In genomic region chr2:240560084-240560479, GRCh38 we compare ENCODE assay signal across 1 cellular context.
TF ChIP-seq lines count a peak whose summit lies in the region.

TSS of gene DUSP28 (plus strand) at chr2:240560357. CDS start at chr2:240560685, 328 bp downstream.

TF ChIP-seq in HepG2, 621 proteins besides CTCF, POLR2A, EP300 and RAD21 (continued from another document and continues in another):
- TF ChIP-seq TERF1 (CRISPR knock-in tag; IDR thresholded peaks at IDR 0.05): no peak
- 0 out of 2 replicates have a peak, but pooled peaks have one; percentile 66 for TF ChIP-seq ZNF841 (CRISPR knock-in tag; IDR thresholded peaks at IDR 0.05; ENCODE audit: borderline replicate concordance)
- TF ChIP-seq KDM4B (CRISPR knock-in tag; IDR thresholded peaks at IDR 0.05): 0 out of 2 replicates have a peak, but pooled peaks have one; percentile 30
- peak; percentile 30; the same call in 1 of the 2 replicates for TF ChIP-seq HMGXB3 (CRISPR knock-in tag; IDR thresholded peaks at IDR 0.05; ENCODE audit: borderline replicate concordance)
- peak; percentile 66 for TF ChIP-seq ISX (CRISPR knock-in tag; conservative IDR thresholded peaks at IDR 0.05)
- peak; percentile 71; the same call in 1 of the 2 replicates for TF ChIP-seq TP53 (CRISPR knock-in tag; conservative IDR thresholded peaks at IDR 0.05)
- 0 out of 2 replicates have a peak, but pooled peaks have one; percentile 84 for TF ChIP-seq ZFYVE20 (CRISPR knock-in tag; IDR thresholded peaks at IDR 0.05; ENCODE audit: borderline replicate concordance, low read depth)
- TF ChIP-seq ZNF790 (CRISPR knock-in tag; IDR thresholded peaks at IDR 0.05; ENCODE audit: borderline replicate concordance): no peak
- TF ChIP-seq HOXA7 (CRISPR knock-in tag; IDR thresholded peaks at IDR 0.05): no peak
- TF ChIP-seq NR3C1 (CRISPR knock-in tag; IDR thresholded peaks at IDR 0.05): no peak
- TF ChIP-seq CSRNP2 (CRISPR knock-in tag; conservative IDR thresholded peaks at IDR 0.05; ENCODE audit: low read depth): no peak
- no peak for TF ChIP-seq KDM1A (CRISPR knock-in tag; IDR thresholded peaks at IDR 0.05)
- 0 out of 2 replicates have a peak, but pooled peaks have one; percentile 31 for TF ChIP-seq ZNF619 (CRISPR knock-in tag; IDR thresholded peaks at IDR 0.05)
- peak; percentile 80 for TF ChIP-seq HNF1B (CRISPR knock-in tag; IDR thresholded peaks at IDR 0.05)
- TF ChIP-seq RFX3 (CRISPR knock-in tag; IDR thresholded peaks at IDR 0.05): no peak
- TF ChIP-seq ZNF12 (CRISPR knock-in tag; IDR thresholded peaks at IDR 0.05): peak; percentile 52; the same call in 1 of the 2 replicates
- peak; percentile 74; the same call in 1 of the 2 replicates for TF ChIP-seq ZNF335 (CRISPR knock-in tag; IDR thresholded peaks at IDR 0.05)
- no peak for TF ChIP-seq ZIK1 (CRISPR knock-in tag; IDR thresholded peaks at IDR 0.05; ENCODE audit: borderline replicate concordance, low read depth)
- no peak for TF ChIP-seq HNF4G (IDR thresholded peaks at IDR 0.05; ENCODE audit: borderline replicate concordance, low read depth, low read length)
- TF ChIP-seq HNF4G (CRISPR knock-in tag; IDR thresholded peaks at IDR 0.05; ENCODE audit: borderline replicate concordance, low read depth): no peak
- no peak for TF ChIP-seq RORA (CRISPR knock-in tag; IDR thresholded peaks at IDR 0.05)
- TF ChIP-seq CBX1 (IDR thresholded peaks at IDR 0.05; ENCODE audit: low read depth): peak; percentile 67
- TF ChIP-seq NFIB (CRISPR knock-in tag; IDR thresholded peaks at IDR 0.05; ENCODE audit: borderline replicate concordance): no peak
- no peak for TF ChIP-seq RBFOX2 (IDR thresholded peaks at IDR 0.05; ENCODE audit: low read depth, low read length)
- TF ChIP-seq ELF3 (CRISPR knock-in tag; IDR thresholded peaks at IDR 0.05): peak; percentile 76
- TF ChIP-seq MYNN (CRISPR knock-in tag; IDR thresholded peaks at IDR 0.05; ENCODE audit: low read depth): peak; percentile 69; the same call in 1 of the 2 replicates
- peak; percentile 89; the same call in 1 of the 2 replicates for TF ChIP-seq ZNF253 (CRISPR knock-in tag; IDR thresholded peaks at IDR 0.05; ENCODE audit: borderline replicate concordance)
- peak; percentile 40; the same call in 1 of the 2 replicates for TF ChIP-seq KLF11 (CRISPR knock-in tag; IDR thresholded peaks at IDR 0.05)
- no peak for TF ChIP-seq DPF2 (CRISPR knock-in tag; IDR thresholded peaks at IDR 0.05; ENCODE audit: borderline replicate concordance, low read depth)
- no peak for TF ChIP-seq CENPBD1 (CRISPR knock-in tag; IDR thresholded peaks at IDR 0.05; ENCODE audit: borderline replicate concordance, low read depth)
- no peak; the same call in 1 of the 2 replicates for TF ChIP-seq FOSL1 (CRISPR knock-in tag; IDR thresholded peaks at IDR 0.05; ENCODE audit: borderline replicate concordance)
- TF ChIP-seq MXD1 (CRISPR knock-in tag; IDR thresholded peaks at IDR 0.05): peak; percentile 96
- TF ChIP-seq CENPT (CRISPR knock-in tag; IDR thresholded peaks at IDR 0.05; ENCODE audit: low read depth): 0 out of 2 replicates have a peak, but pooled peaks have one; percentile 66
- TF ChIP-seq MAFF (IDR thresholded peaks at IDR 0.05; ENCODE audit: low read depth, low read length): no peak
- no peak; the same call in none of the 2 replicates for TF ChIP-seq SAFB2 (CRISPR knock-in tag; IDR thresholded peaks at IDR 0.05; ENCODE audit: borderline replicate concordance, low read depth)
- no peak for TF ChIP-seq ZNF326 (CRISPR knock-in tag; IDR thresholded peaks at IDR 0.05; ENCODE audit: borderline replicate concordance)
- peak; percentile 41; the same call in 1 of the 2 replicates for TF ChIP-seq ZNF263 (CRISPR knock-in tag; IDR thresholded peaks at IDR 0.05)
- peak; percentile 53 for TF ChIP-seq KLF9 (CRISPR knock-in tag; IDR thresholded peaks at IDR 0.05; ENCODE audit: low read depth)
- no peak for TF ChIP-seq CCAR2 (optimal IDR thresholded peaks at IDR 0.05; ENCODE audit: low read depth, low read length)
- peak; percentile 80; the same call in 1 of the 2 replicates for TF ChIP-seq HOXD1 (CRISPR knock-in tag; IDR thresholded peaks at IDR 0.05)
- TF ChIP-seq ZNF614 (CRISPR knock-in tag; IDR thresholded peaks at IDR 0.05; ENCODE audit: borderline replicate concordance): peak; percentile 46; the same call in 1 of the 2 replicates
- TF ChIP-seq ZNF83 (CRISPR knock-in tag; IDR thresholded peaks at IDR 0.05; ENCODE audit: borderline replicate concordance): peak; percentile 40
- TF ChIP-seq ZNF367 (CRISPR knock-in tag; IDR thresholded peaks at IDR 0.05; ENCODE audit: borderline replicate concordance): peak; percentile 93; the same call in 1 of the 2 replicates
- TF ChIP-seq SMAD3 (CRISPR knock-in tag; IDR thresholded peaks at IDR 0.05): no peak
- TF ChIP-seq ZMAT3 (CRISPR knock-in tag; conservative IDR thresholded peaks at IDR 0.05): peak; percentile 79
- no peak for TF ChIP-seq U2AF1 (optimal IDR thresholded peaks at IDR 0.05; ENCODE audit: low read depth, low read length)
- TF ChIP-seq ZUFSP (CRISPR knock-in tag; IDR thresholded peaks at IDR 0.05; ENCODE audit: borderline replicate concordance): no peak
- no peak; the same call in 1 of the 2 replicates for TF ChIP-seq ZNF564 (CRISPR knock-in tag; IDR thresholded peaks at IDR 0.05)
- peak; percentile 68; the same call in 1 of the 2 replicates for TF ChIP-seq POGZ (CRISPR knock-in tag; IDR thresholded peaks at IDR 0.05)
- TF ChIP-seq PPARG (CRISPR knock-in tag; conservative IDR thresholded peaks at IDR 0.05): peak; percentile 76
- TF ChIP-seq ATF5 (CRISPR knock-in tag; IDR thresholded peaks at IDR 0.05; ENCODE audit: low read depth): peak; percentile 81; the same call in 1 of the 2 replicates
- TF ChIP-seq SIX4 (CRISPR knock-in tag; IDR thresholded peaks at IDR 0.05): no peak
- TF ChIP-seq ZNF513 (CRISPR knock-in tag; conservative IDR thresholded peaks at IDR 0.05): 0 out of 2 replicates have a peak, but pooled peaks have one; percentile 47
- TF ChIP-seq THAP8 (CRISPR knock-in tag; IDR thresholded peaks at IDR 0.05; ENCODE audit: borderline replicate concordance): no peak; the same call in 1 of the 2 replicates
